11 cellular contexts compared by ENCODE assay signal in the genomic region with DNA sequence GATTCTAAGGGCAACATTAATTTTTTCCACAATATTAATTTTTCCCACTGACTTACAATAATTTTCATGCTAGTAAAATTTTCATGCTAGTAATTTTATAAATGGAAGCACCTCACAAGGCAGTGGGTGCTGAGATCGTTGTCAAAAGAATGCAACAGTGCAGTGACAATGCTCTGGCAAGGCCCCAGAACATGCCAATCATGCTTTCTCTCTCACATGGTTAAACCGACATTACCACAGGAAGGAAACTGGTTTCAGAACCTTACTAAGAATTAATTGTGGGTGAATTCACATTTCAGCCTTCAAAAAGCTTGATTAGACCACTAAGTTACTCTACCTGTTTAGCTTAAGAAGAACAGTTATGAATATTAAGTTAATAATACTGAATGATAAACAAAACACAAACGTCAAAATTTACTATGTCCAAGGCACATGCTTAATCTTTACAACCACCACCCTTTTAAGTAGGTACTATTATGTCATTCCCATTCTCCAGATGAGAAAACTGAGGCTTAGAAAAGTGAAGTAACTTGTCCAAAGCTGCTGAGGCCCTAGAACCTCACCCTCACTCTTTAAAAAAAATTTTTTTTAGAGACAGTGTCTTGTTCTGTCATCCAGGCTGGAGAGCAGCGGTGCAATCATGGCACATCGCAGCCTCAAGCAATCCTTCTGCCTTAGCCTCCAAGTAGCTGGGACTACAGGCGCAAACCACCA. TPM values are rescaled to one million over a fixed set of nuclear protein-coding genes. Genes with fewer than 3 reads are reported as not detected.
A peak's percentile ranks its signal among the peaks of the same experiment; 100 is the strongest.
DNase-seq lines count a peak whose midpoint lies in the region; ATAC-seq, FAIRE-seq and TF ChIP-seq lines count a peak whose summit lies in the region.
"Had no signal": no experiment of that assay in that cellular context is flagged by ENCODE, and none has a peak within 500 bp of the region (broad histone marks: within the 10 kb centered on the region; RNA-seq: fewer than 3 reads in every experiment).

No MANE protein-coding gene starts in this region.

- peak; percentile 22 for DNase-seq in COLO829 (ENCODE audit: low spot score)
- peak; percentile 12 for DNase-seq in NB4 (ENCODE audit: low read depth)
- DNase-seq in dermis microvascular lymphatic vessel endothelial cell (ENCODE audit: low read depth in 2 of 2): peak; percentile 67 to 74
- DNase-seq in posterior cingulate gyrus: no peak
- no peak for DNase-seq in D721Med (ENCODE audit: insufficient read length, low spot score)
- no peak for DNase-seq in NCI-H774 (lab: John Stamatoyannopoulos, UW)
- DNase-seq: stimulated activated CD4-positive, alpha-beta T cell treated with anti-CD3 and anti-CD28 coated beads, Interleukin-2, amount 100 ng/mL, for 48 hours had no signal

- TF ChIP-seq CTCF in NB4 (IDR thresholded peaks at IDR 0.05; ENCODE audit: low read depth, low read length): no peak
- no peak for TF ChIP-seq CTCF in D721Med (IDR thresholded peaks at IDR 0.05; ENCODE audit: insufficient read depth, missing control alignments)

- no peak for FAIRE-seq in D721Med (lab: Jason Lieb, UNC)

- ATAC-seq in GM21381 (IDR thresholded peaks at IDR 0.05; ENCODE audit: unreplicated experiment): peak; percentile 55
- ATAC-seq in HG03045 (IDR thresholded peaks at IDR 0.05; ENCODE audit: unreplicated experiment): no peak
- ATAC-seq: left lobe of liver had no signal

- intact Hi-C loops in posterior cingulate gyrus (cut with DNase I): no loop called here

- no peak for TF ChIP-seq POLR2A in NB4 (IDR thresholded peaks at IDR 0.05; ENCODE audit: extremely low read depth, insufficient read length)

- no peak overlapping the region for H3K4me3 ChIP-seq in NB4 (ENCODE audit: low read depth, low read length)
- H3K4me3 ChIP-seq: breast epithelium had no signal

RNA-seq across cellular contexts. Expression of a gene that starts 10.0 kb away (rescaled TPM):
- 5.5 and 7.1 TPM in 2 replicates for total RNA-seq in dermis microvascular lymphatic vessel endothelial cell

RNA-seq across cellular contexts. Expression of a gene that starts 55.5 kb away (rescaled TPM):
- total RNA-seq in dermis microvascular lymphatic vessel endothelial cell: 14.9 and 17.6 TPM in 2 replicates

Comparison
In these comparisons a context has a peak if more than half of its experiments do, and no peak if none do; other contexts are left out.
1. DNase-seq: peak in COLO829 (single experiment), NB4 (single experiment) and dermis microvascular lymphatic vessel endothelial cell (2 of 2); none in posterior cingulate gyrus (0 of 10), D721Med (single experiment) and NCI-H774 (single experiment).